30 cellular contexts compared by ENCODE assay signal in genomic region chr14:33700052-33700451, GRCh38.
"Had no signal": no experiment of that assay in that cellular context is flagged by ENCODE, and none has a peak within 500 bp of the region (broad histone marks: within the 10 kb centered on the region; RNA-seq: fewer than 3 reads in every experiment).

No MANE protein-coding gene starts in this region.

- H3K4me3 Mint-ChIP-seq: activated B cell treated with CpG ODN at 0.5 μM for 24 hours; activated CD4-positive, alpha-beta memory T cell treated with anti-CD3 and anti-CD28 coated beads for 36 hours; activated CD4-positive, alpha-beta T cell treated with anti-CD3 and anti-CD28 coated beads, Interleukin-2, amount 10 ng/mL, durations not matched to agents 7 days and 5 days; activated naive CD4-positive, alpha-beta T cell treated with anti-CD3 and anti-CD28 coated beads for 36 hours; activated naive CD8-positive, alpha-beta T cell; activated T-helper 17 cell treated with anti-CD3 and anti-CD28 coated beads, Interleukin-2, amount 50 U/mL, for 72 hours; T-helper 1 cell treated with Interleukin-12 subunit alpha and Interleukin-12 subunit beta and Interleukin-4 antibody, amounts not matched to agents 30 μg/mL and 1 μg/mL, for 36 hours had no signal

- FAIRE-seq: astrocyte, TTC549 had no signal

- H3K36me3 ChIP-seq: brain microvascular endothelial cell, cardiac muscle cell, MG63, Peyer's patch had no signal

- H3K9me3 ChIP-seq: MG63, Peyer's patch had no signal

- H3K9ac ChIP-seq: KMS-11 had no signal

- H3K27me3 Mint-ChIP-seq: activated B cell treated with CpG ODN at 0.5 μM for 24 hours; activated CD4-positive, alpha-beta memory T cell treated with anti-CD3 and anti-CD28 coated beads for 36 hours; activated CD4-positive, alpha-beta T cell treated with anti-CD3 and anti-CD28 coated beads, Interleukin-2, amount 10 ng/mL, durations not matched to agents 7 days and 5 days had no signal

- H3K4me1 ChIP-seq: Peyer's patch had no signal

- H3K4me1 Mint-ChIP-seq: activated B cell treated with CpG ODN at 0.5 μM for 24 hours; activated CD4-positive, alpha-beta T cell treated with anti-CD3 and anti-CD28 coated beads, Interleukin-2, amount 10 ng/mL, durations not matched to agents 7 days and 5 days; activated T-helper 17 cell treated with anti-CD3 and anti-CD28 coated beads, Interleukin-2, amount 50 U/mL, for 72 hours had no signal

- H3K4me2 ChIP-seq: KMS-11 had no signal

- H3K9me3 Mint-ChIP-seq: activated B cell treated with CpG ODN at 0.5 μM for 24 hours; activated CD4-positive, alpha-beta memory T cell treated with anti-CD3 and anti-CD28 coated beads for 36 hours; activated CD4-positive, alpha-beta T cell treated with anti-CD3 and anti-CD28 coated beads, Interleukin-2, amount 10 ng/mL, durations not matched to agents 7 days and 5 days; activated naive CD4-positive, alpha-beta T cell treated with anti-CD3 and anti-CD28 coated beads for 36 hours; activated T-helper 17 cell treated with anti-CD3 and anti-CD28 coated beads, Interleukin-2, amount 50 U/mL, for 72 hours; T-helper 1 cell treated with Interleukin-12 subunit alpha and Interleukin-12 subunit beta and Interleukin-4 antibody, amounts not matched to agents 30 μg/mL and 1 μg/mL, for 36 hours had no signal

- H3K36me3 Mint-ChIP-seq: activated CD4-positive, alpha-beta memory T cell treated with anti-CD3 and anti-CD28 coated beads for 36 hours; activated naive CD8-positive, alpha-beta T cell had no signal

- H3K4me3 ChIP-seq: cardiac muscle cell, MG63, Peyer's patch had no signal

- DNase-seq: activated B cell treated with CpG ODN at 0.5 μM for 24 hours; activated CD4-positive, alpha-beta memory T cell treated with anti-CD3 and anti-CD28 coated beads for 36 hours; activated CD4-positive, alpha-beta T cell treated with anti-CD3 and anti-CD28 coated beads, Interleukin-2, amount 10 ng/mL, durations not matched to agents 7 days and 5 days; activated CD8-positive, alpha-beta memory T cell treated with anti-CD3 and anti-CD28 coated beads for 24 hours; activated gamma-delta T cell; activated naive CD4-positive, alpha-beta T cell treated with anti-CD3 and anti-CD28 coated beads for 36 hours; activated T-cell treated with anti-CD3 and anti-CD28 coated beads, Interleukin-2, amount 50 U/mL, for 48 hours; brain microvascular endothelial cell; cerebellar nuclear complex; MV-4-11; NCI-H1092 treated with DMSO at 0.1 percent for 48 hours; NCI-H1417 treated with DMSO at 0.1 percent for 48 hours; NCI-H1694; NCI-H2029; NCI-H2107; NCI-H2171 treated with DMSO at 0.1 percent for 48 hours; NCI-H510A treated with DMSO at 0.1 percent for 48 hours; NCI-H69; NK-92 treated with Interleukin-12 subunit alpha and Interleukin-12 subunit beta, amount 100 ng/mL, for 24 hours; Peyer's patch; SHP77 treated with DMSO at 0.1 percent for 48 hours; T1000 had no signal

- ATAC-seq: activated T-helper 17 cell treated with anti-CD3 and anti-CD28 coated beads, Interleukin-2, amount 50 U/mL, for 72 hours had no signal

- H3K27me3 ChIP-seq: brain microvascular endothelial cell, cardiac muscle cell, MG63, Peyer's patch had no signal

- H3K27ac Mint-ChIP-seq: activated B cell treated with CpG ODN at 0.5 μM for 24 hours; activated CD4-positive, alpha-beta memory T cell treated with anti-CD3 and anti-CD28 coated beads for 36 hours; activated CD4-positive, alpha-beta T cell treated with anti-CD3 and anti-CD28 coated beads, Interleukin-2, amount 10 ng/mL, durations not matched to agents 7 days and 5 days; activated naive CD4-positive, alpha-beta T cell treated with anti-CD3 and anti-CD28 coated beads for 36 hours; activated naive CD8-positive, alpha-beta T cell; activated T-helper 17 cell treated with anti-CD3 and anti-CD28 coated beads, Interleukin-2, amount 50 U/mL, for 72 hours; T-helper 1 cell treated with Interleukin-12 subunit alpha and Interleukin-12 subunit beta and Interleukin-4 antibody, amounts not matched to agents 30 μg/mL and 1 μg/mL, for 36 hours had no signal

- H3K27ac ChIP-seq: brain microvascular endothelial cell, cardiac muscle cell, KMS-11, Peyer's patch had no signal
